ENCODE assay signal across 20 cellular contexts in genomic region chr13:33189470-33189869, GRCh38.
DNase-seq lines count a peak whose midpoint lies in the region; ATAC-seq, FAIRE-seq and TF ChIP-seq lines count a peak whose summit lies in the region.
"Had no signal": no experiment of that assay in that cellular context is flagged by ENCODE, and none has a peak within 500 bp of the region (broad histone marks: within the 10 kb centered on the region; RNA-seq: fewer than 3 reads in every experiment).

No MANE protein-coding gene starts in this region.

- H2AFZ ChIP-seq in fibroblast of lung (ENCODE audit: low read length), result no peak overlapping the region
- H2AFZ ChIP-seq: neural progenitor cell had no signal

- H3K9ac ChIP-seq in SK-N-MC (ENCODE audit: insufficient read length), result no peak overlapping the region
- H3K9ac ChIP-seq in fibroblast of lung (ENCODE audit: insufficient read depth, low read length), result no peak overlapping the region
- H3K9ac ChIP-seq: neural progenitor cell had no signal

- H4K20me1 ChIP-seq in fibroblast of lung (ENCODE audit: control insufficient read depth, extremely low read depth, insufficient read depth, low read length), result no peaks in the 10 kb centered on the region

- peak; percentile 54 for FAIRE-seq in GM12891 (lab: Jason Lieb, UNC)
- FAIRE-seq: H1 had no signal

- H3K27me3 ChIP-seq in fibroblast of lung (ENCODE audit: control insufficient read depth, insufficient read depth, low read length), result no peaks in the 10 kb centered on the region
- H3K27me3 ChIP-seq in stomach, result no peaks in the 10 kb centered on the region
- H3K27me3 ChIP-seq: body of pancreas, neural progenitor cell, SJSA1 had no signal

- TF ChIP-seq POLR2A in GM12891 (IDR thresholded peaks at IDR 0.05; ENCODE audit: low read depth, low read length) (no peak), stomach (IDR thresholded peaks at IDR 0.05) (no peak)

- WGBS in stomach, 5 donors, result 84 to 94% (median 90%) methylated on average over 6 of the region's 6 CpGs

- DNase-seq in GM12891 (ENCODE audit: insufficient read length, low spot score) (no peak), SK-N-MC (ENCODE audit: low read depth, low spot score) (no peak), fibroblast of lung (ENCODE audit: low read depth in 2 of 2) (no peak), stomach (no peak), NCI-H774 (lab: John Stamatoyannopoulos, UW) (no peak), omental fat pad (ENCODE audit: low spot score) (no peak)
- DNase-seq: activated naive CD8-positive, alpha-beta T cell treated with anti-CD3 and anti-CD28 coated beads, Interleukin-2, amount 10 ng/mL, durations not matched to agents 7 days and 5 days; body of pancreas; cortex of kidney; foreskin melanocyte; kidney glomerular epithelial cell; NCI-H1436; NCI-H2171; retina; T1000 had no signal

- no peaks in the 10 kb centered on the region for H3K9me3 ChIP-seq in SK-N-MC (ENCODE audit: low read depth, low read length)
- no peaks in the 10 kb centered on the region for H3K9me3 ChIP-seq in fibroblast of lung (ENCODE audit: control insufficient read depth, insufficient read depth, low read depth, low read length)
- H3K9me3 ChIP-seq in stomach, result no peaks in the 10 kb centered on the region
- H3K9me3 ChIP-seq: body of pancreas, SJSA1 had no signal

- ATAC-seq in omental fat pad (ENCODE audit: low FRiP score), result no peak
- no peak for ATAC-seq in GM18868 (IDR thresholded peaks at IDR 0.05; ENCODE audit: unreplicated experiment)
- ATAC-seq: activated CD4-positive, CD25-positive, alpha-beta regulatory T cell treated with anti-CD3 and anti-CD28 coated beads, Interleukin-2, amount 50 U/mL, for 24 hours; body of pancreas had no signal

- H3K36me3 ChIP-seq in SK-N-MC (ENCODE audit: insufficient read depth, low read length), result no peaks in the 10 kb centered on the region; the same call in 1 of the 2 replicates
- no peaks in the 10 kb centered on the region for H3K36me3 ChIP-seq in fibroblast of lung (ENCODE audit: control insufficient read depth, insufficient read depth, low read length)
- H3K36me3 ChIP-seq in stomach, result peaks cover 0 to 4% (median 0%) of the 10 kb centered on the region in 4 donors
- H3K36me3 ChIP-seq: neural progenitor cell, SJSA1 had no signal

- H3K79me2 ChIP-seq in fibroblast of lung (ENCODE audit: control insufficient read depth, insufficient read depth, low read length), result peaks cover 75% of the 10 kb centered on the region

- H3K4me1 ChIP-seq in fibroblast of lung (ENCODE audit: control insufficient read depth, extremely low read depth, insufficient read depth, low read length) (peaks cover 22% of the 10 kb centered on the region), stomach (peaks cover 8 to 99% (median 55%) of the 10 kb centered on the region in 4 donors)

- no peak for TF ChIP-seq EP300 in stomach (IDR thresholded peaks at IDR 0.05)

- no peak for TF ChIP-seq CTCF in fibroblast of lung (conservative IDR thresholded peaks at IDR 0.05 in 1 of 2, IDR thresholded peaks at IDR 0.05 in 1 of 2; ENCODE audit: low read depth in 1 of 2, low read length in 2 of 2)
- no peak for TF ChIP-seq CTCF in stomach (IDR thresholded peaks at IDR 0.05)
- TF ChIP-seq CTCF in omental fat pad (IDR thresholded peaks at IDR 0.05), result no peak

- intact Hi-C loops in stomach (cut with DNase I; ENCODE audit: low total_unique reads), result no loop called here

- H3K4me3 ChIP-seq in SK-N-MC (no peak overlapping the region), fibroblast of lung (replicated peaks in 1 of 4; ENCODE audit: control extremely low read depth in 1 of 4, insufficient read depth in 1 of 4, low read depth in 3 of 4, low read length in 4 of 4) (no peak overlapping the region), stomach (no peak overlapping the region)
- H3K4me3 ChIP-seq: body of pancreas, neural progenitor cell, SJSA1 had no signal

- H3K4me2 ChIP-seq in fibroblast of lung (ENCODE audit: extremely low read depth, insufficient read depth, low read length), result no peak overlapping the region
- H3K4me2 ChIP-seq: neural progenitor cell had no signal

- peak overlapping the region; percentile 75 for H3K27ac ChIP-seq in SK-N-MC
- peak overlapping the region; percentile 44 for H3K27ac ChIP-seq in fibroblast of lung (ENCODE audit: insufficient read depth, low read length)
- H3K27ac ChIP-seq in stomach, result peak overlapping the region in 4 of 5 donors; percentile 5 to 51 (median 42)
- H3K27ac ChIP-seq: neural progenitor cell had no signal

TF ChIP-seq in GM12891, 5 proteins besides CTCF, POLR2A, EP300 and RAD21:
- TF ChIP-seq POLR2AphosphoS5 (IDR thresholded peaks at IDR 0.05; ENCODE audit: low read depth, low read length) (no peak), PAX5 (IDR thresholded peaks at IDR 0.05; ENCODE audit: insufficient read depth, low read length, severe bottlenecking) (no peak), SPI1 (IDR thresholded peaks at IDR 0.05; ENCODE audit: low read depth, low read length) (no peak), TAF1 (IDR thresholded peaks at IDR 0.05; ENCODE audit: low read depth, low read length) (no peak), POU2F2 (IDR thresholded peaks at IDR 0.05; ENCODE audit: low read depth, low read length) (no peak)
